Comparison of ENCODE assay signal across 10 cellular contexts in genomic region chr9:93268551-93269314, GRCh38.
DNase-seq lines count a peak whose midpoint lies in the region; ATAC-seq and TF ChIP-seq lines count a peak whose summit lies in the region.
"Had no signal": no experiment of that assay in that cellular context is flagged by ENCODE, and none has a peak within 500 bp of the region (broad histone marks: within the 10 kb centered on the region; RNA-seq: fewer than 3 reads in every experiment).

No MANE protein-coding gene starts in this region.

- no peak overlapping the region for H3K4me3 ChIP-seq in uterus
- no peak overlapping the region for H3K4me3 ChIP-seq in smooth muscle cell
- H3K4me3 ChIP-seq: SJSA1 had no signal

- H3K36me3 Mint-ChIP-seq in activated naive CD8-positive, alpha-beta T cell treated with anti-CD3 and anti-CD28 coated beads, Interleukin-2, amount 50 U/mL, for 24 hours (ENCODE audit: low read depth), result peaks cover 1% of the 10 kb centered on the region
- H3K36me3 Mint-ChIP-seq in stimulated activated naive CD8-positive, alpha-beta T cell treated with anti-CD3 and anti-CD28 coated beads, Interleukin-15, Interleukin-2, amounts not matched to agents 100 ng/mL and 50 ng/mL, for 24 hours (ENCODE audit: low read depth), result no peaks in the 10 kb centered on the region

- no peak overlapping the region for H3K9ac ChIP-seq in smooth muscle cell (ENCODE audit: low read depth)

- H3K4me1 Mint-ChIP-seq in activated naive CD8-positive, alpha-beta T cell treated with anti-CD3 and anti-CD28 coated beads, Interleukin-2, amount 50 U/mL, for 24 hours, result peaks cover 20% of the 10 kb centered on the region
- peaks cover 17% of the 10 kb centered on the region for H3K4me1 Mint-ChIP-seq in stimulated activated naive CD8-positive, alpha-beta T cell treated with anti-CD3 and anti-CD28 coated beads, Interleukin-15, Interleukin-2, amounts not matched to agents 100 ng/mL and 50 ng/mL, for 24 hours (ENCODE audit: low read depth)

- H3K4me2 ChIP-seq in smooth muscle cell, result no peak overlapping the region

- no peaks in the 10 kb centered on the region for H4K20me1 ChIP-seq in smooth muscle cell (ENCODE audit: low read depth)

- H3K9me3 ChIP-seq in uterus, result peaks cover 0 to 7% of the 10 kb centered on the region in 2 donors
- no peaks in the 10 kb centered on the region for H3K9me3 ChIP-seq in smooth muscle cell (replicated peaks; ENCODE audit: low read depth)
- H3K9me3 ChIP-seq: SJSA1 had no signal

- 94% methylated on average over 16 of the region's 17 CpGs for WGBS in smooth muscle cell (ENCODE audit: low lambda C conversion rate)

- no peaks in the 10 kb centered on the region for H3K27me3 ChIP-seq in uterus
- no peaks in the 10 kb centered on the region for H3K27me3 ChIP-seq in smooth muscle cell (ENCODE audit: low read depth)

- H3K9me3 Mint-ChIP-seq in activated naive CD8-positive, alpha-beta T cell treated with anti-CD3 and anti-CD28 coated beads, Interleukin-2, amount 50 U/mL, for 24 hours, result peaks cover 8% of the 10 kb centered on the region
- no peaks in the 10 kb centered on the region for H3K9me3 Mint-ChIP-seq in stimulated activated naive CD8-positive, alpha-beta T cell treated with anti-CD3 and anti-CD28 coated beads, Interleukin-15, Interleukin-2, amounts not matched to agents 100 ng/mL and 50 ng/mL, for 24 hours

- intact Hi-C loops in uterus (cut with DNase I; ENCODE audit: low total_unique reads), result no loop called here

- TF ChIP-seq CTCF in uterus (IDR thresholded peaks at IDR 0.05) (no peak), smooth muscle cell (IDR thresholded peaks at IDR 0.05; ENCODE audit: borderline replicate concordance, insufficient read depth, poor library complexity, severe bottlenecking) (no peak)

- H3K36me3 ChIP-seq in uterus (no peaks in the 10 kb centered on the region), smooth muscle cell (ENCODE audit: low read depth) (no peaks in the 10 kb centered on the region)
- H3K36me3 ChIP-seq: SJSA1 had no signal

- no peak for TF ChIP-seq POLR2A in uterus (IDR thresholded peaks at IDR 0.05)

- no peaks in the 10 kb centered on the region for H3K79me2 ChIP-seq in smooth muscle cell (ENCODE audit: low read depth)

- H3K4me1 ChIP-seq in uterus, result no peaks in the 10 kb centered on the region
- H3K4me1 ChIP-seq in smooth muscle cell (ENCODE audit: low read depth), result no peaks in the 10 kb centered on the region
- H3K4me1 ChIP-seq: SJSA1 had no signal

- H3K4me3 Mint-ChIP-seq in activated naive CD8-positive, alpha-beta T cell treated with anti-CD3 and anti-CD28 coated beads, Interleukin-2, amount 50 U/mL, for 24 hours, result peak overlapping the region; percentile 35
- peak overlapping the region; percentile 60 for H3K4me3 Mint-ChIP-seq in stimulated activated naive CD8-positive, alpha-beta T cell treated with anti-CD3 and anti-CD28 coated beads, Interleukin-15, Interleukin-2, amounts not matched to agents 100 ng/mL and 50 ng/mL, for 24 hours

- no peaks in the 10 kb centered on the region for H3K27me3 Mint-ChIP-seq in activated naive CD8-positive, alpha-beta T cell treated with anti-CD3 and anti-CD28 coated beads, Interleukin-2, amount 50 U/mL, for 24 hours
- peaks cover under 1% of the 10 kb centered on the region for H3K27me3 Mint-ChIP-seq in stimulated activated naive CD8-positive, alpha-beta T cell treated with anti-CD3 and anti-CD28 coated beads, Interleukin-15, Interleukin-2, amounts not matched to agents 100 ng/mL and 50 ng/mL, for 24 hours

- H3K27ac Mint-ChIP-seq in activated naive CD8-positive, alpha-beta T cell treated with anti-CD3 and anti-CD28 coated beads, Interleukin-2, amount 50 U/mL, for 24 hours, result no peak overlapping the region
- H3K27ac Mint-ChIP-seq in stimulated activated naive CD8-positive, alpha-beta T cell treated with anti-CD3 and anti-CD28 coated beads, Interleukin-15, Interleukin-2, amounts not matched to agents 100 ng/mL and 50 ng/mL, for 24 hours, result no peak overlapping the region

- ATAC-seq in HG02623 (IDR thresholded peaks at IDR 0.05; ENCODE audit: unreplicated experiment) (peak; percentile 47), HG03432 (IDR thresholded peaks at IDR 0.05; ENCODE audit: unreplicated experiment) (no peak)
- peak; percentile 18 for ATAC-seq in activated naive CD8-positive, alpha-beta T cell treated with anti-CD3 and anti-CD28 coated beads, Interleukin-2, amount 50 U/mL, for 24 hours
- ATAC-seq: left cardiac atrium had no signal

- H2AFZ ChIP-seq in smooth muscle cell (ENCODE audit: low read depth), result no peak overlapping the region

- DNase-seq in NCI-H748 (lab: John Stamatoyannopoulos, UW; ENCODE audit: unreplicated experiment) (peak; percentile 97), AG08395 (ENCODE audit: low spot score) (no peak), uterus (no peak), smooth muscle cell (lab: John Stamatoyannopoulos, UW; ENCODE audit: unreplicated experiment) (no peak)
- peak; percentile 19 for DNase-seq in activated naive CD8-positive, alpha-beta T cell treated with anti-CD3 and anti-CD28 coated beads, Interleukin-2, amount 50 U/mL, for 24 hours
- DNase-seq: left cardiac atrium had no signal

- H3K27ac ChIP-seq in uterus, result no peak overlapping the region
- no peak overlapping the region for H3K27ac ChIP-seq in smooth muscle cell (ENCODE audit: low read depth)
- H3K27ac ChIP-seq: SJSA1 had no signal

- H3F3A ChIP-seq in smooth muscle cell (ENCODE audit: low read depth), result no peaks in the 10 kb centered on the region

Comparison
In these comparisons a context has a peak if more than half of its experiments do, and no peak if none do; other contexts are left out.
1. DNase-seq: peak in NCI-H748 (single experiment) and activated naive CD8-positive, alpha-beta T cell treated with anti-CD3 and anti-CD28 coated beads, Interleukin-2, amount 50 U/mL, for 24 hours (single experiment); none in AG08395 (single experiment), uterus (0 of 2) and smooth muscle cell (single experiment).